20 cellular contexts compared by ENCODE assay signal in the genomic region with DNA sequence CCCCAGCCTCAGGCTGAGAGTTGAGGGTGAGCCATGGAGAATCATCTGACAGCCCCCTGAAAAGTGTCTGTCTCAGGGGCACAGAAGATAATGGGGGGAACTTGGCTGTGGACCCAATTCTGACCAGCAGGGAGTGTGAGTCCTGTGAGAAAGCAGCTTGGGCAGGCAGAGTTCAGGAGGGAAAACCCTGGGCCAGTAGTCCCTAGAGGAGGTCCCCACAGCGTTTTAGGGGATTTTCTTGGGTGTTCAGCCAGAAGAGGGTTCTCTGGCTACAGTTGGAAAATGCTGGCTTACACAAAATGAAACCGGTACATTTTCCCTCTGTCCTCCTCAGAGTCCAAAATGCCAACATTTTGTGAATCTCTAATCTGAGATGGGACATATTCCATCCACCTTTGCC. TPM values are rescaled to one million over a fixed set of nuclear protein-coding genes. Genes with fewer than 3 reads are reported as not detected.
A peak's percentile ranks its signal among the peaks of the same experiment; 100 is the strongest.
DNase-seq lines count a peak whose midpoint lies in the region; ATAC-seq, FAIRE-seq and TF ChIP-seq lines count a peak whose summit lies in the region.
"Had no signal": no experiment of that assay in that cellular context is flagged by ENCODE, and none has a peak within 500 bp of the region (broad histone marks: within the 10 kb centered on the region; RNA-seq: fewer than 3 reads in every experiment).

No MANE protein-coding gene starts in this region.

- intact Hi-C loops in dorsolateral prefrontal cortex (cut with DNase I) (no loop called here), left cardiac atrium (cut with DNase I) (no loop called here)

- no peaks in the 10 kb centered on the region for H3K9me3 ChIP-seq in neural progenitor cell (ENCODE audit: low read depth)
- H3K9me3 ChIP-seq: mucosa of descending colon, sigmoid colon, thyroid gland had no signal

- no peaks in the 10 kb centered on the region for H3K36me3 ChIP-seq in neural progenitor cell
- H3K36me3 ChIP-seq: thyroid gland had no signal

- H3K4me1 Mint-ChIP-seq in WTC11 (no peaks in the 10 kb centered on the region), neural progenitor cell (peaks cover 29% of the 10 kb centered on the region)

- H3K27ac Mint-ChIP-seq in WTC11: no peak overlapping the region
- H3K27ac Mint-ChIP-seq in neural progenitor cell: no peak overlapping the region
- H3K27ac Mint-ChIP-seq: B cell had no signal

- H3K27me3 Mint-ChIP-seq in WTC11 (ENCODE audit: low read depth) (no peaks in the 10 kb centered on the region), neural progenitor cell (ENCODE audit: insufficient read depth, low read depth) (peaks cover 4% of the 10 kb centered on the region)
- H3K27me3 Mint-ChIP-seq: B cell had no signal

- H4K20me1 ChIP-seq in neural progenitor cell (ENCODE audit: low read depth): peaks cover 3% of the 10 kb centered on the region

- no peak overlapping the region for H3K4me3 Mint-ChIP-seq in WTC11
- H3K4me3 Mint-ChIP-seq in neural progenitor cell: no peak overlapping the region
- H3K4me3 Mint-ChIP-seq: activated T-helper 1 cell treated with anti-CD3 and anti-CD28 coated beads, Interleukin-12 subunit alpha, Interleukin-12 subunit beta, Interleukin-2, Interleukin-4 antibody, amounts not matched to agents 30 ng/mL and 10 ng/mL and 1 ng/mL, durations not matched to agents 14 hours and 24 hours and 36 hours; B cell had no signal

- CTCF ChIA-PET in WTC11 (lab: Charles Lee): interaction anchor here (0.8 to 2.4 kb wide), 8 partner anchors 12 to 311 kb away, joined by 3 to 8 read pairs (median 5); no protein-coding TSS in a partner anchor

- H3K36me3 Mint-ChIP-seq in WTC11 (no peaks in the 10 kb centered on the region), neural progenitor cell (peaks cover 19% of the 10 kb centered on the region)

- FAIRE-seq in GM19239 (lab: Jason Lieb, UNC): no peak
- FAIRE-seq: endothelial cell of umbilical vein had no signal

- no peak overlapping the region for H3K27ac ChIP-seq in neural progenitor cell
- peak overlapping the region in 2 of 59 donors; percentile 1 to 30 for H3K27ac ChIP-seq in dorsolateral prefrontal cortex
- H3K27ac ChIP-seq: foreskin keratinocyte, PC-9, sigmoid colon, thyroid gland had no signal

- H3K27me3 ChIP-seq in neural progenitor cell (no peaks in the 10 kb centered on the region), dorsolateral prefrontal cortex (no peaks in the 10 kb centered on the region)
- H3K27me3 ChIP-seq: foreskin keratinocyte, sigmoid colon, thyroid gland had no signal

- peak; percentile 24 for DNase-seq in GM19239 (ENCODE audit: insufficient read length, low spot score)
- DNase-seq in WTC11 (ENCODE audit: low spot score): no peak
- no peak for DNase-seq in neural progenitor cell (ENCODE audit: low spot score)
- no peak for DNase-seq in dorsolateral prefrontal cortex
- no peak for DNase-seq in left cardiac atrium
- DNase-seq: activated CD4-positive, alpha-beta T cell treated with anti-CD3 and anti-CD28 coated beads, Interleukin-2, amount 50 U/mL, for 4 hours; DMS53; foreskin keratinocyte; mucosa of descending colon; NCI-H1930; NCI-H526 treated with DMSO at 0.1 percent for 48 hours; nucleus accumbens; PC-9; sigmoid colon; thyroid gland had no signal

- no peaks in the 10 kb centered on the region for H3K4me1 ChIP-seq in neural progenitor cell

- no peak overlapping the region for H3K9ac ChIP-seq in neural progenitor cell

- no peaks in the 10 kb centered on the region for H3K9me3 Mint-ChIP-seq in WTC11
- H3K9me3 Mint-ChIP-seq in neural progenitor cell: no peaks in the 10 kb centered on the region
- H3K9me3 Mint-ChIP-seq: activated T-helper 1 cell treated with anti-CD3 and anti-CD28 coated beads, Interleukin-12 subunit alpha, Interleukin-12 subunit beta, Interleukin-2, Interleukin-4 antibody, amounts not matched to agents 30 ng/mL and 10 ng/mL and 1 ng/mL, durations not matched to agents 14 hours and 24 hours and 36 hours had no signal

- TF ChIP-seq CTCF in GM12872 (IDR thresholded peaks at IDR 0.05; ENCODE audit: insufficient read depth, low read depth, low read length) (peak; percentile 37; the same call in 1 of the 3 replicates), WTC11 (IDR thresholded peaks at IDR 0.05) (no peak), neural progenitor cell (IDR thresholded peaks at IDR 0.05) (peak; percentile 6), dorsolateral prefrontal cortex (IDR thresholded peaks at IDR 0.05 in 54 of 56, conservative IDR thresholded peaks at IDR 0.05 in 2 of 56; ENCODE audit: low read depth in 1 of 56, partially characterized antibody in 56 of 56) (no peak)

- peak; percentile 74 for ATAC-seq in WTC11
- ATAC-seq in GM19035 (IDR thresholded peaks at IDR 0.05; ENCODE audit: unreplicated experiment): no peak
- no peak for ATAC-seq in left cardiac atrium
- ATAC-seq: foreskin keratinocyte, mucosa of descending colon had no signal

- H3K4me2 ChIP-seq in neural progenitor cell: no peak overlapping the region
- H3K4me2 ChIP-seq: PC-9 had no signal

- no peaks in the 10 kb centered on the region for H3F3A ChIP-seq in neural progenitor cell (ENCODE audit: low read depth)

- H3K79me2 ChIP-seq in neural progenitor cell (ENCODE audit: low read depth): no peaks in the 10 kb centered on the region

- H2AFZ ChIP-seq in neural progenitor cell (replicated peaks): no peak overlapping the region
- H2AFZ ChIP-seq: PC-9 had no signal

- no peak overlapping the region for H3K4me3 ChIP-seq in neural progenitor cell
- H3K4me3 ChIP-seq in dorsolateral prefrontal cortex: no peak overlapping the region
- H3K4me3 ChIP-seq: mucosa of descending colon, PC-9, sigmoid colon, thyroid gland had no signal

- POLR2A ChIA-PET in WTC11 (lab: Charles Lee): no interaction called here

TF ChIP-seq in WTC11, 78 proteins besides CTCF, POLR2A, EP300 and RAD21 (continues in another document):
- TF ChIP-seq ZNF121 (CRISPR knock-in tag; IDR thresholded peaks at IDR 0.05) (no peak), TEAD4 (CRISPR knock-in tag; IDR thresholded peaks at IDR 0.05) (no peak), NFE2L1 (CRISPR knock-in tag; IDR thresholded peaks at IDR 0.05) (no peak), FOXP1 (CRISPR knock-in tag; IDR thresholded peaks at IDR 0.05; ENCODE audit: borderline replicate concordance) (no peak), NR2C2 (CRISPR knock-in tag; IDR thresholded peaks at IDR 0.05) (no peak)
- TF ChIP-seq, protein P1, sequence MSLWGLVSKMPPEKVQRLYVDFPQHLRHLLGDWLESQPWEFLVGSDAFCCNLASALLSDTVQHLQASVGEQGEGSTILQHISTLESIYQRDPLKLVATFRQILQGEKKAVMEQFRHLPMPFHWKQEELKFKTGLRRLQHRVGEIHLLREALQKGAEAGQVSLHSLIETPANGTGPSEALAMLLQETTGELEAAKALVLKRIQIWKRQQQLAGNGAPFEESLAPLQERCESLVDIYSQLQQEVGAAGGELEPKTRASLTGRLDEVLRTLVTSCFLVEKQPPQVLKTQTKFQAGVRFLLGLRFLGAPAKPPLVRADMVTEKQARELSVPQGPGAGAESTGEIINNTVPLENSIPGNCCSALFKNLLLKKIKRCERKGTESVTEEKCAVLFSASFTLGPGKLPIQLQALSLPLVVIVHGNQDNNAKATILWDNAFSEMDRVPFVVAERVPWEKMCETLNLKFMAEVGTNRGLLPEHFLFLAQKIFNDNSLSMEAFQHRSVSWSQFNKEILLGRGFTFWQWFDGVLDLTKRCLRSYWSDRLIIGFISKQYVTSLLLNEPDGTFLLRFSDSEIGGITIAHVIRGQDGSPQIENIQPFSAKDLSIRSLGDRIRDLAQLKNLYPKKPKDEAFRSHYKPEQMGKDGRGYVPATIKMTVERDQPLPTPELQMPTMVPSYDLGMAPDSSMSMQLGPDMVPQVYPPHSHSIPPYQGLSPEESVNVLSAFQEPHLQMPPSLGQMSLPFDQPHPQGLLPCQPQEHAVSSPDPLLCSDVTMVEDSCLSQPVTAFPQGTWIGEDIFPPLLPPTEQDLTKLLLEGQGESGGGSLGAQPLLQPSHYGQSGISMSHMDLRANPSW (CRISPR knock-in tag; conservative IDR thresholded peaks at IDR 0.05; ENCODE audit: low read depth): no peak
- TF ChIP-seq, protein P2, sequence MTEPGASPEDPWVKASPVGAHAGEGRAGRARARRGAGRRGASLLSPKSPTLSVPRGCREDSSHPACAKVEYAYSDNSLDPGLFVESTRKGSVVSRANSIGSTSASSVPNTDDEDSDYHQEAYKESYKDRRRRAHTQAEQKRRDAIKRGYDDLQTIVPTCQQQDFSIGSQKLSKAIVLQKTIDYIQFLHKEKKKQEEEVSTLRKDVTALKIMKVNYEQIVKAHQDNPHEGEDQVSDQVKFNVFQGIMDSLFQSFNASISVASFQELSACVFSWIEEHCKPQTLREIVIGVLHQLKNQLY (CRISPR knock-in tag; IDR thresholded peaks at IDR 0.05): no peak
- TF ChIP-seq, protein P3, sequence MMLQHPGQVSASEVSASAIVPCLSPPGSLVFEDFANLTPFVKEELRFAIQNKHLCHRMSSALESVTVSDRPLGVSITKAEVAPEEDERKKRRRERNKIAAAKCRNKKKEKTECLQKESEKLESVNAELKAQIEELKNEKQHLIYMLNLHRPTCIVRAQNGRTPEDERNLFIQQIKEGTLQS (CRISPR knock-in tag; conservative IDR thresholded peaks at IDR 0.05): no peak
- TF ChIP-seq, protein P4, sequence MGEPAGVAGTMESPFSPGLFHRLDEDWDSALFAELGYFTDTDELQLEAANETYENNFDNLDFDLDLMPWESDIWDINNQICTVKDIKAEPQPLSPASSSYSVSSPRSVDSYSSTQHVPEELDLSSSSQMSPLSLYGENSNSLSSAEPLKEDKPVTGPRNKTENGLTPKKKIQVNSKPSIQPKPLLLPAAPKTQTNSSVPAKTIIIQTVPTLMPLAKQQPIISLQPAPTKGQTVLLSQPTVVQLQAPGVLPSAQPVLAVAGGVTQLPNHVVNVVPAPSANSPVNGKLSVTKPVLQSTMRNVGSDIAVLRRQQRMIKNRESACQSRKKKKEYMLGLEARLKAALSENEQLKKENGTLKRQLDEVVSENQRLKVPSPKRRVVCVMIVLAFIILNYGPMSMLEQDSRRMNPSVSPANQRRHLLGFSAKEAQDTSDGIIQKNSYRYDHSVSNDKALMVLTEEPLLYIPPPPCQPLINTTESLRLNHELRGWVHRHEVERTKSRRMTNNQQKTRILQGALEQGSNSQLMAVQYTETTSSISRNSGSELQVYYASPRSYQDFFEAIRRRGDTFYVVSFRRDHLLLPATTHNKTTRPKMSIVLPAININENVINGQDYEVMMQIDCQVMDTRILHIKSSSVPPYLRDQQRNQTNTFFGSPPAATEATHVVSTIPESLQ (CRISPR knock-in tag; IDR thresholded peaks at IDR 0.05): no peak

RNA-seq across cellular contexts. Expression of a gene that starts 35.8 kb away (rescaled TPM):
- total RNA-seq in WTC11 (2021) (36.3 to 40.3 TPM (median 36.8 TPM) in 3 replicates), neural progenitor cell (ENCODE audit: low replicate concordance) (31.4 and 33.8 TPM in 2 replicates), dorsolateral prefrontal cortex (100 to 1,000 TPM in 118 of 120 experiments, 10 to 100 TPM in 2; 95.2 to 308 (median 133) TPM), left cardiac atrium (100 to 1,000 TPM; 104 to 108 TPM)

Comparison
In these comparisons a context has a peak if more than half of its experiments do, and no peak if none do; other contexts are left out.
1. CTCF ChIP-seq: peak in GM12872 (single experiment) and neural progenitor cell (single experiment); none in WTC11 (single experiment) and dorsolateral prefrontal cortex (0 of 56).